2 cellular contexts compared by ENCODE assay signal in the genomic region with DNA sequence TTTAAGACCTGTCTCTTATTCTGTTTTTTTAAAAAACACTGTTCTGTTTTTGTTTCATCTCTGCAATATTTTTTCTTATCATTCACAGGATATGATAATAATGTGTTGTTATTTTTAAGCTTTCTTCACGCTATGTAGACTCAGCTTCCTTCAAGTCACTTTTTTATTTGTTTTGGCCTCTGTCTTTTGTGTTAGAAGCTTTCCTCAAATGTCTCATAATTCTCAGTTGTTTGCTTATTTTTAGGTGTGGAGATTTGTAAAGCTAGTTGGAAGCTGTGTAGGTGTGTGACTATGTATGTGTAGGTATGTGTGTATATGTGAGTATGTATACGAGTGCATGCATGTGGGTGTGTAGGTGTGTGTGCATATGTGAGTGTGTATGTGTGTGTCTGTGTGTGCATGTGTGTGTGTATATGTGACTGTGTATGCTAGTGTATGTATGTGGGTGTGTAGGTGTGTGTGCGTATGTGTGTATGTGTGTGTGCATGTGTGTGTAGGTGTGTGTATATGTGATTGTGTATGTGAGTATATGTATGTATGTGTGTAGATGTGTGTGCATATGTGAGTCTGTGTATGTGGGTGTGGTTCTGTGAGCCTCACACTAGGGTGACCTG.
TF ChIP-seq lines count a peak whose summit lies in the region.

No MANE protein-coding gene starts in this region.

TF ChIP-seq in HEK293, 187 proteins besides CTCF, POLR2A, EP300 and RAD21 (continues in another document):
- peak; percentile 75; the same call in 1 of the 2 replicates for TF ChIP-seq EGR2 (tag by site-specific recombination; IDR thresholded peaks at IDR 0.05; ENCODE audit: low read depth)
- TF ChIP-seq, protein P1, sequence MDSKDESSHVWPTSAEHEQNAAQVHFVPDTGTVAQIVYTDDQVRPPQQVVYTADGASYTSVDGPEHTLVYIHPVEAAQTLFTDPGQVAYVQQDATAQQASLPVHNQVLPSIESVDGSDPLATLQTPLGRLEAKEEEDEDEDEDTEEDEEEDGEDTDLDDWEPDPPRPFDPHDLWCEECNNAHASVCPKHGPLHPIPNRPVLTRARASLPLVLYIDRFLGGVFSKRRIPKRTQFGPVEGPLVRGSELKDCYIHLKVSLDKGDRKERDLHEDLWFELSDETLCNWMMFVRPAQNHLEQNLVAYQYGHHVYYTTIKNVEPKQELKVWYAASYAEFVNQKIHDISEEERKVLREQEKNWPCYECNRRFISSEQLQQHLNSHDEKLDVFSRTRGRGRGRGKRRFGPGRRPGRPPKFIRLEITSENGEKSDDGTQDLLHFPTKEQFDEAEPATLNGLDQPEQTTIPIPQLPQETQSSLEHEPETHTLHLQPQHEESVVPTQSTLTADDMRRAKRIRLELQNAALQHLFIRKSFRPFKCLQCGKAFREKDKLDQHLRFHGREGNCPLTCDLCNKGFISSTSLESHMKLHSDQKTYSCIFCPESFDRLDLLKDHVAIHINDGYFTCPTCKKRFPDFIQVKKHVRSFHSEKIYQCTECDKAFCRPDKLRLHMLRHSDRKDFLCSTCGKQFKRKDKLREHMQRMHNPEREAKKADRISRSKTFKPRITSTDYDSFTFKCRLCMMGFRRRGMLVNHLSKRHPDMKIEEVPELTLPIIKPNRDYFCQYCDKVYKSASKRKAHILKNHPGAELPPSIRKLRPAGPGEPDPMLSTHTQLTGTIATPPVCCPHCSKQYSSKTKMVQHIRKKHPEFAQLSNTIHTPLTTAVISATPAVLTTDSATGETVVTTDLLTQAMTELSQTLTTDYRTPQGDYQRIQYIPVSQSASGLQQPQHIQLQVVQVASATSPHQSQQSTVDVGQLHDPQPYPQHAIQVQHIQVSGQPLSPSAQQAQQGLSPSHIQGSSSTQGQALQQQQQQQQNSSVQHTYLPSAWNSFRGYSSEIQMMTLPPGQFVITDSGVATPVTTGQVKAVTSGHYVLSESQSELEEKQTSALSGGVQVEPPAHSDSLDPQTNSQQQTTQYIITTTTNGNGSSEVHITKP (tag by site-specific recombination; IDR thresholded peaks at IDR 0.05), result no peak
- TF ChIP-seq, protein P2, sequence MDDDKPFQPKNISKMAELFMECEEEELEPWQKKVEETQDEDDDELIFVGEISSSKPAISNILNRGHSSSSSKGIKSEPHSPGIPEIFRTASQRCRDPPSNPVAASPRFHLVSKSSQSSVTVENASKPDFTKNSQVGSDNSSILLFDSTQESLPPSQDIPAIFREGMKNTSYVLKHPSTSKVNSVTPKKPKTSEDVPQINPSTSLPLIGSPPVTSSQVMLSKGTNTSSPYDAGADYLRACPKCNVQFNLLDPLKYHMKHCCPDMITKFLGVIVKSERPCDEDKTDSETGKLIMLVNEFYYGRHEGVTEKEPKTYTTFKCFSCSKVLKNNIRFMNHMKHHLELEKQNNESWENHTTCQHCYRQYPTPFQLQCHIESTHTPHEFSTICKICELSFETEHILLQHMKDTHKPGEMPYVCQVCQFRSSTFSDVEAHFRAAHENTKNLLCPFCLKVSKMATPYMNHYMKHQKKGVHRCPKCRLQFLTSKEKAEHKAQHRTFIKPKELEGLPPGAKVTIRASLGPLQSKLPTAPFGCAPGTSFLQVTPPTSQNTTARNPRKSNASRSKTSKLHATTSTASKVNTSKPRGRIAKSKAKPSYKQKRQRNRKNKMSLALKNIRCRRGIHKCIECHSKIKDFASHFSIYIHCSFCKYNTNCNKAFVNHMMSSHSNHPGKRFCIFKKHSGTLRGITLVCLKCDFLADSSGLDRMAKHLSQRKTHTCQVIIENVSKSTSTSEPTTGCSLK (tag by site-specific recombination; IDR thresholded peaks at IDR 0.05), result peak; percentile 87; the same call in 1 of the 2 replicates
- peak; percentile 37; the same call in 1 of the 2 replicates for TF ChIP-seq ZNF311 (tag by site-specific recombination; IDR thresholded peaks at IDR 0.05; ENCODE audit: borderline replicate concordance)
- no peak for TF ChIP-seq ZNF670 (tag by site-specific recombination; IDR thresholded peaks at IDR 0.05; ENCODE audit: low read depth)
- TF ChIP-seq ZNF610 (tag by site-specific recombination; IDR thresholded peaks at IDR 0.05; ENCODE audit: borderline replicate concordance), result no peak
- no peak for TF ChIP-seq ZNF701 (tag by site-specific recombination; IDR thresholded peaks at IDR 0.05)
- TF ChIP-seq, protein P3, sequence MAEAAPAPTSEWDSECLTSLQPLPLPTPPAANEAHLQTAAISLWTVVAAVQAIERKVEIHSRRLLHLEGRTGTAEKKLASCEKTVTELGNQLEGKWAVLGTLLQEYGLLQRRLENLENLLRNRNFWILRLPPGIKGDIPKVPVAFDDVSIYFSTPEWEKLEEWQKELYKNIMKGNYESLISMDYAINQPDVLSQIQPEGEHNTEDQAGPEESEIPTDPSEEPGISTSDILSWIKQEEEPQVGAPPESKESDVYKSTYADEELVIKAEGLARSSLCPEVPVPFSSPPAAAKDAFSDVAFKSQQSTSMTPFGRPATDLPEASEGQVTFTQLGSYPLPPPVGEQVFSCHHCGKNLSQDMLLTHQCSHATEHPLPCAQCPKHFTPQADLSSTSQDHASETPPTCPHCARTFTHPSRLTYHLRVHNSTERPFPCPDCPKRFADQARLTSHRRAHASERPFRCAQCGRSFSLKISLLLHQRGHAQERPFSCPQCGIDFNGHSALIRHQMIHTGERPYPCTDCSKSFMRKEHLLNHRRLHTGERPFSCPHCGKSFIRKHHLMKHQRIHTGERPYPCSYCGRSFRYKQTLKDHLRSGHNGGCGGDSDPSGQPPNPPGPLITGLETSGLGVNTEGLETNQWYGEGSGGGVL (tag by site-specific recombination; IDR thresholded peaks at IDR 0.05), result no peak
- TF ChIP-seq, protein P4, sequence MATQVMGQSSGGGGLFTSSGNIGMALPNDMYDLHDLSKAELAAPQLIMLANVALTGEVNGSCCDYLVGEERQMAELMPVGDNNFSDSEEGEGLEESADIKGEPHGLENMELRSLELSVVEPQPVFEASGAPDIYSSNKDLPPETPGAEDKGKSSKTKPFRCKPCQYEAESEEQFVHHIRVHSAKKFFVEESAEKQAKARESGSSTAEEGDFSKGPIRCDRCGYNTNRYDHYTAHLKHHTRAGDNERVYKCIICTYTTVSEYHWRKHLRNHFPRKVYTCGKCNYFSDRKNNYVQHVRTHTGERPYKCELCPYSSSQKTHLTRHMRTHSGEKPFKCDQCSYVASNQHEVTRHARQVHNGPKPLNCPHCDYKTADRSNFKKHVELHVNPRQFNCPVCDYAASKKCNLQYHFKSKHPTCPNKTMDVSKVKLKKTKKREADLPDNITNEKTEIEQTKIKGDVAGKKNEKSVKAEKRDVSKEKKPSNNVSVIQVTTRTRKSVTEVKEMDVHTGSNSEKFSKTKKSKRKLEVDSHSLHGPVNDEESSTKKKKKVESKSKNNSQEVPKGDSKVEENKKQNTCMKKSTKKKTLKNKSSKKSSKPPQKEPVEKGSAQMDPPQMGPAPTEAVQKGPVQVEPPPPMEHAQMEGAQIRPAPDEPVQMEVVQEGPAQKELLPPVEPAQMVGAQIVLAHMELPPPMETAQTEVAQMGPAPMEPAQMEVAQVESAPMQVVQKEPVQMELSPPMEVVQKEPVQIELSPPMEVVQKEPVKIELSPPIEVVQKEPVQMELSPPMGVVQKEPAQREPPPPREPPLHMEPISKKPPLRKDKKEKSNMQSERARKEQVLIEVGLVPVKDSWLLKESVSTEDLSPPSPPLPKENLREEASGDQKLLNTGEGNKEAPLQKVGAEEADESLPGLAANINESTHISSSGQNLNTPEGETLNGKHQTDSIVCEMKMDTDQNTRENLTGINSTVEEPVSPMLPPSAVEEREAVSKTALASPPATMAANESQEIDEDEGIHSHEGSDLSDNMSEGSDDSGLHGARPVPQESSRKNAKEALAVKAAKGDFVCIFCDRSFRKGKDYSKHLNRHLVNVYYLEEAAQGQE (tag by site-specific recombination; IDR thresholded peaks at IDR 0.05), result no peak
- no peak for TF ChIP-seq ZNF596 (tag by site-specific recombination; IDR thresholded peaks at IDR 0.05)
- no peak for TF ChIP-seq ZNF561 (tag by site-specific recombination; IDR thresholded peaks at IDR 0.05; ENCODE audit: borderline replicate concordance)
- peak; percentile 21; the same call in 1 of the 2 replicates for TF ChIP-seq KLF9 (tag by site-specific recombination; IDR thresholded peaks at IDR 0.05; ENCODE audit: low read depth)

TF ChIP-seq in K562, 482 proteins besides CTCF, POLR2A, EP300 and RAD21 (continues in another document):
- TF ChIP-seq, protein P5, sequence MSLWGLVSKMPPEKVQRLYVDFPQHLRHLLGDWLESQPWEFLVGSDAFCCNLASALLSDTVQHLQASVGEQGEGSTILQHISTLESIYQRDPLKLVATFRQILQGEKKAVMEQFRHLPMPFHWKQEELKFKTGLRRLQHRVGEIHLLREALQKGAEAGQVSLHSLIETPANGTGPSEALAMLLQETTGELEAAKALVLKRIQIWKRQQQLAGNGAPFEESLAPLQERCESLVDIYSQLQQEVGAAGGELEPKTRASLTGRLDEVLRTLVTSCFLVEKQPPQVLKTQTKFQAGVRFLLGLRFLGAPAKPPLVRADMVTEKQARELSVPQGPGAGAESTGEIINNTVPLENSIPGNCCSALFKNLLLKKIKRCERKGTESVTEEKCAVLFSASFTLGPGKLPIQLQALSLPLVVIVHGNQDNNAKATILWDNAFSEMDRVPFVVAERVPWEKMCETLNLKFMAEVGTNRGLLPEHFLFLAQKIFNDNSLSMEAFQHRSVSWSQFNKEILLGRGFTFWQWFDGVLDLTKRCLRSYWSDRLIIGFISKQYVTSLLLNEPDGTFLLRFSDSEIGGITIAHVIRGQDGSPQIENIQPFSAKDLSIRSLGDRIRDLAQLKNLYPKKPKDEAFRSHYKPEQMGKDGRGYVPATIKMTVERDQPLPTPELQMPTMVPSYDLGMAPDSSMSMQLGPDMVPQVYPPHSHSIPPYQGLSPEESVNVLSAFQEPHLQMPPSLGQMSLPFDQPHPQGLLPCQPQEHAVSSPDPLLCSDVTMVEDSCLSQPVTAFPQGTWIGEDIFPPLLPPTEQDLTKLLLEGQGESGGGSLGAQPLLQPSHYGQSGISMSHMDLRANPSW (CRISPR knock-in tag; IDR thresholded peaks at IDR 0.05), result no peak
- TF ChIP-seq SMARCA5 (IDR thresholded peaks at IDR 0.05) (peak; percentile 59; the same call in 1 of the 2 replicates), ZBTB7A (IDR thresholded peaks at IDR 0.05; ENCODE audit: borderline replicate concordance, control insufficient read depth, low read depth, low read length) (no peak), EHMT2 (IDR thresholded peaks at IDR 0.05) (0 out of 2 replicates have a peak, but pooled peaks have one; percentile 27), LARP7 (IDR thresholded peaks at IDR 0.05) (peak; percentile 90), MCM3 (IDR thresholded peaks at IDR 0.05) (peak; percentile 83; the same call in 1 of the 2 replicates), ARHGAP35 (IDR thresholded peaks at IDR 0.05; ENCODE audit: partially characterized antibody) (peak; percentile 49), NBN (IDR thresholded peaks at IDR 0.05; ENCODE audit: low read depth) (0 out of 2 replicates have a peak, but pooled peaks have one; percentile 24), HLTF (IDR thresholded peaks at IDR 0.05) (peak; percentile 67; the same call in 1 of the 2 replicates), MYBL2 (IDR thresholded peaks at IDR 0.05; ENCODE audit: low read depth) (peak; percentile 44; the same call in 1 of the 2 replicates), MYBL2 (CRISPR knock-in tag; IDR thresholded peaks at IDR 0.05; ENCODE audit: borderline replicate concordance) (no peak), SMAD3 (CRISPR knock-in tag; conservative IDR thresholded peaks at IDR 0.05) (no peak)
- TF ChIP-seq, protein P6, sequence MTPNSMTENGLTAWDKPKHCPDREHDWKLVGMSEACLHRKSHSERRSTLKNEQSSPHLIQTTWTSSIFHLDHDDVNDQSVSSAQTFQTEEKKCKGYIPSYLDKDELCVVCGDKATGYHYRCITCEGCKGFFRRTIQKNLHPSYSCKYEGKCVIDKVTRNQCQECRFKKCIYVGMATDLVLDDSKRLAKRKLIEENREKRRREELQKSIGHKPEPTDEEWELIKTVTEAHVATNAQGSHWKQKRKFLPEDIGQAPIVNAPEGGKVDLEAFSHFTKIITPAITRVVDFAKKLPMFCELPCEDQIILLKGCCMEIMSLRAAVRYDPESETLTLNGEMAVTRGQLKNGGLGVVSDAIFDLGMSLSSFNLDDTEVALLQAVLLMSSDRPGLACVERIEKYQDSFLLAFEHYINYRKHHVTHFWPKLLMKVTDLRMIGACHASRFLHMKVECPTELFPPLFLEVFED (CRISPR knock-in tag; conservative IDR thresholded peaks at IDR 0.05), result peak; percentile 87; the same call in 1 of the 2 replicates
- TF ChIP-seq, protein P7, sequence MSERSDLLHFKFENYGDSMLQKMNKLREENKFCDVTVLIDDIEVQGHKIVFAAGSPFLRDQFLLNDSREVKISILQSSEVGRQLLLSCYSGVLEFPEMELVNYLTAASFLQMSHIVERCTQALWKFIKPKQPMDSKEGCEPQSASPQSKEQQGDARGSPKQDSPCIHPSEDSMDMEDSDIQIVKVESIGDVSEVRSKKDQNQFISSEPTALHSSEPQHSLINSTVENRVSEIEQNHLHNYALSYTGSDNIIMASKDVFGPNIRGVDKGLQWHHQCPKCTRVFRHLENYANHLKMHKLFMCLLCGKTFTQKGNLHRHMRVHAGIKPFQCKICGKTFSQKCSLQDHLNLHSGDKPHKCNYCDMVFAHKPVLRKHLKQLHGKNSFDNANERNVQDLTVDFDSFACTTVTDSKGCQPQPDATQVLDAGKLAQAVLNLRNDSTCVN (CRISPR knock-in tag; IDR thresholded peaks at IDR 0.05), result 0 out of 2 replicates have a peak, but pooled peaks have one; percentile 59
- TF ChIP-seq, protein P8, sequence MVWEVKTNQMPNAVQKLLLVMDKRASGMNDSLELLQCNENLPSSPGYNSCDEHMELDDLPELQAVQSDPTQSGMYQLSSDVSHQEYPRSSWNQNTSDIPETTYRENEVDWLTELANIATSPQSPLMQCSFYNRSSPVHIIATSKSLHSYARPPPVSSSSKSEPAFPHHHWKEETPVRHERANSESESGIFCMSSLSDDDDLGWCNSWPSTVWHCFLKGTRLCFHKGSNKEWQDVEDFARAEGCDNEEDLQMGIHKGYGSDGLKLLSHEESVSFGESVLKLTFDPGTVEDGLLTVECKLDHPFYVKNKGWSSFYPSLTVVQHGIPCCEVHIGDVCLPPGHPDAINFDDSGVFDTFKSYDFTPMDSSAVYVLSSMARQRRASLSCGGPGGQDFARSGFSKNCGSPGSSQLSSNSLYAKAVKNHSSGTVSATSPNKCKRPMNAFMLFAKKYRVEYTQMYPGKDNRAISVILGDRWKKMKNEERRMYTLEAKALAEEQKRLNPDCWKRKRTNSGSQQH (CRISPR knock-in tag; IDR thresholded peaks at IDR 0.05), result peak; percentile 73; the same call in 1 of the 2 replicates
- TF ChIP-seq, protein P9, sequence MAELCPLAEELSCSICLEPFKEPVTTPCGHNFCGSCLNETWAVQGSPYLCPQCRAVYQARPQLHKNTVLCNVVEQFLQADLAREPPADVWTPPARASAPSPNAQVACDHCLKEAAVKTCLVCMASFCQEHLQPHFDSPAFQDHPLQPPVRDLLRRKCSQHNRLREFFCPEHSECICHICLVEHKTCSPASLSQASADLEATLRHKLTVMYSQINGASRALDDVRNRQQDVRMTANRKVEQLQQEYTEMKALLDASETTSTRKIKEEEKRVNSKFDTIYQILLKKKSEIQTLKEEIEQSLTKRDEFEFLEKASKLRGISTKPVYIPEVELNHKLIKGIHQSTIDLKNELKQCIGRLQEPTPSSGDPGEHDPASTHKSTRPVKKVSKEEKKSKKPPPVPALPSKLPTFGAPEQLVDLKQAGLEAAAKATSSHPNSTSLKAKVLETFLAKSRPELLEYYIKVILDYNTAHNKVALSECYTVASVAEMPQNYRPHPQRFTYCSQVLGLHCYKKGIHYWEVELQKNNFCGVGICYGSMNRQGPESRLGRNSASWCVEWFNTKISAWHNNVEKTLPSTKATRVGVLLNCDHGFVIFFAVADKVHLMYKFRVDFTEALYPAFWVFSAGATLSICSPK (IDR thresholded peaks at IDR 0.05; ENCODE audit: borderline replicate concordance), result 0 out of 2 replicates have a peak, but pooled peaks have one; percentile 39
- TF ChIP-seq, protein P10, sequence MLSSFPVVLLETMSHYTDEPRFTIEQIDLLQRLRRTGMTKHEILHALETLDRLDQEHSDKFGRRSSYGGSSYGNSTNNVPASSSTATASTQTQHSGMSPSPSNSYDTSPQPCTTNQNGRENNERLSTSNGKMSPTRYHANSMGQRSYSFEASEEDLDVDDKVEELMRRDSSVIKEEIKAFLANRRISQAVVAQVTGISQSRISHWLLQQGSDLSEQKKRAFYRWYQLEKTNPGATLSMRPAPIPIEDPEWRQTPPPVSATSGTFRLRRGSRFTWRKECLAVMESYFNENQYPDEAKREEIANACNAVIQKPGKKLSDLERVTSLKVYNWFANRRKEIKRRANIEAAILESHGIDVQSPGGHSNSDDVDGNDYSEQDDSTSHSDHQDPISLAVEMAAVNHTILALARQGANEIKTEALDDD (IDR thresholded peaks at IDR 0.05), result no peak
